Comparison of ENCODE assay signal across 18 cellular contexts in the genomic region with DNA sequence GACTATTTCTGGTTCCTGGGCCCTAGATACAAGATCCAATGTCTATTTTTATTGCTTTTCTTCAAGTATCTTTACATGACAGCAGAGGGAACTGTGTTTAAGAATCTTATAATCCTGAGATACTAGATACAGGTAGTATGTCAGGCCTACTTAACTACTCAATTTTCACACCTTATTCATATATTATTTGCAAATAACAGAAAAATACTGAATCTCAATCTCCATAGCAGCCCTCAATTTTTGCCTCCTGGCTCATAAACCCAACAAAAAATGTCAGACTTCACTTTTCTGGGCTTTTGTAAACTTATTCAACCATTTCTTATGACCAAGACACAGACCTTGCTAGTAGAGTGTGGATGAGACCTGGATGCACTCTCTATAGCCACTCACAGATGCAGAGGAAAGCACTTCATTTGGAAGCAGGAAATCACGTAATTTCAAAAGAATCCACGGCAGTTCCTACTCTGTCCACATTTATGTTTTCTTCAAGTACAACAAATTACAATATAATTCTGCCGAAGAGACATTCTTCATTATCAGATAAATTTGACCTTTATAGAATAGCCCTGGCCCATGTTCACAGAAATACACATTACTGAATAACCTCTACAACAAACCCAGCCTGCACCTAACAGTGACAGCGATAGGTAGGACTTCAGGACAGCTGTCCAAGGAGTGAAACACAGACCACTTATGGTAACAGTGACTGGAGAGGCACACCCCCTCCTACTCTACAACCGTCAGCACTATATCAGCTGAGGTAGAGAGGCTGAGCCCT.
DNase-seq lines count a peak whose midpoint lies in the region; ATAC-seq lines count a peak whose summit lies in the region.
"Had no signal": no experiment of that assay in that cellular context is flagged by ENCODE, and none has a peak within 500 bp of the region (broad histone marks: within the 10 kb centered on the region; RNA-seq: fewer than 3 reads in every experiment).

No MANE protein-coding gene starts in this region.

- H3K4me3 Mint-ChIP-seq in activated CD4-positive, alpha-beta memory T cell treated with anti-CD3 and anti-CD28 coated beads for 36 hours = no peak overlapping the region

- ATAC-seq in left ventricle myocardium superior (peak; percentile 62), GM18511 (IDR thresholded peaks at IDR 0.05; ENCODE audit: unreplicated experiment) (no peak)
- ATAC-seq: activated CD4-positive, CD25-positive, alpha-beta regulatory T cell treated with anti-CD3 and anti-CD28 coated beads, Interleukin-2, amount 50 U/mL, for 24 hours; Panc1 had no signal

- H3K9ac ChIP-seq in subcutaneous abdominal adipose tissue (ENCODE audit: low read length in 5 of 5) = no peak overlapping the region

- no peaks in the 10 kb centered on the region for H3K9me3 Mint-ChIP-seq in activated CD4-positive, alpha-beta memory T cell treated with anti-CD3 and anti-CD28 coated beads for 36 hours

- peak overlapping the region; percentile 45 for H3K27ac ChIP-seq in caudate nucleus (ENCODE audit: low read depth, low read length)
- H3K27ac ChIP-seq in subcutaneous abdominal adipose tissue (ENCODE audit: low read depth, low read length) = peak overlapping the region; percentile 46
- H3K27ac ChIP-seq: right lobe of liver had no signal

- intact Hi-C loops in left ventricle myocardium superior (cut with micrococcal nuclease) = loop anchor here (10.0 kb wide), 1 partner anchor 57 kb away; no protein-coding TSS in a partner anchor
- intact Hi-C loops in activated CD4-positive, alpha-beta memory T cell treated with anti-CD3 and anti-CD28 coated beads for 36 hours (cut with micrococcal nuclease) = no loop called here

- H3K4me1 ChIP-seq in subcutaneous abdominal adipose tissue (ENCODE audit: control insufficient read depth in 5 of 5, insufficient read depth in 5 of 5, low read length in 5 of 5) = peaks cover 0 to 9% (median 0%) of the 10 kb centered on the region in 5 donors
- H3K4me1 ChIP-seq: right lobe of liver had no signal

- peak; percentile 6 for DNase-seq in NCI-H82 (lab: John Stamatoyannopoulos, UW)
- no peak for DNase-seq in NCI-H82 treated with DMSO at 0.1 percent for 48 hours (lab: John Stamatoyannopoulos, UW; ENCODE audit: unreplicated experiment)
- DNase-seq in caudate nucleus (lab: John Stamatoyannopoulos, UW) = no peak
- DNase-seq in left ventricle myocardium superior = no peak
- DNase-seq in nucleus accumbens (lab: John Stamatoyannopoulos, UW) = no peak
- no peak for DNase-seq in activated CD4-positive, alpha-beta memory T cell treated with anti-CD3 and anti-CD28 coated beads for 36 hours
- DNase-seq: 8988T; KG1; NCI-H146; NCI-H510A treated with DMSO at 0.1 percent for 48 hours; right lobe of liver; stimulated activated naive CD4-positive, alpha-beta T cell treated with Interleukin-2 at 50 U/mL for 16 hours; T-helper 1 cell had no signal

- H3K36me3 ChIP-seq in subcutaneous abdominal adipose tissue (ENCODE audit: control insufficient read depth in 5 of 5, insufficient read depth in 5 of 5, low read length in 5 of 5) = peaks cover 22 to 56% (median 45%) of the 10 kb centered on the region in 5 donors

- POLR2A ChIA-PET in activated CD4-positive, alpha-beta memory T cell treated with anti-CD3 and anti-CD28 coated beads for 36 hours (lab: Charles Lee) = no interaction called here

- H3K36me3 Mint-ChIP-seq in activated CD4-positive, alpha-beta memory T cell treated with anti-CD3 and anti-CD28 coated beads for 36 hours = peaks cover 31% of the 10 kb centered on the region

- H3K4me3 ChIP-seq in subcutaneous abdominal adipose tissue (ENCODE audit: low read depth in 1 of 5, low read length in 5 of 5) = no peak overlapping the region
- H3K4me3 ChIP-seq: adrenal gland, right lobe of liver had no signal

- CTCF ChIA-PET in activated CD4-positive, alpha-beta memory T cell treated with anti-CD3 and anti-CD28 coated beads for 36 hours (lab: Charles Lee) = interaction anchor here (0.6 to 0.7 kb wide), 2 partner anchors 65 to 141 kb away, joined by 3 to 4 read pairs; no protein-coding TSS in a partner anchor

- no peaks in the 10 kb centered on the region for H3K27me3 Mint-ChIP-seq in activated CD4-positive, alpha-beta memory T cell treated with anti-CD3 and anti-CD28 coated beads for 36 hours

- H3K4me1 Mint-ChIP-seq in activated CD4-positive, alpha-beta memory T cell treated with anti-CD3 and anti-CD28 coated beads for 36 hours (ENCODE audit: low read depth) = peaks cover 6% of the 10 kb centered on the region

- no peaks in the 10 kb centered on the region for H3K9me3 ChIP-seq in subcutaneous abdominal adipose tissue (ENCODE audit: control insufficient read depth in 5 of 5, low read length in 5 of 5)
- H3K9me3 ChIP-seq: adrenal gland, right lobe of liver had no signal

- no peak overlapping the region for H3K27ac Mint-ChIP-seq in activated CD4-positive, alpha-beta memory T cell treated with anti-CD3 and anti-CD28 coated beads for 36 hours

- no peaks in the 10 kb centered on the region for H3K27me3 ChIP-seq in subcutaneous abdominal adipose tissue (ENCODE audit: control insufficient read depth in 5 of 5, insufficient read depth in 4 of 5, low read length in 5 of 5)
- H3K27me3 ChIP-seq: adrenal gland, right lobe of liver had no signal
